In the genomic region with DNA sequence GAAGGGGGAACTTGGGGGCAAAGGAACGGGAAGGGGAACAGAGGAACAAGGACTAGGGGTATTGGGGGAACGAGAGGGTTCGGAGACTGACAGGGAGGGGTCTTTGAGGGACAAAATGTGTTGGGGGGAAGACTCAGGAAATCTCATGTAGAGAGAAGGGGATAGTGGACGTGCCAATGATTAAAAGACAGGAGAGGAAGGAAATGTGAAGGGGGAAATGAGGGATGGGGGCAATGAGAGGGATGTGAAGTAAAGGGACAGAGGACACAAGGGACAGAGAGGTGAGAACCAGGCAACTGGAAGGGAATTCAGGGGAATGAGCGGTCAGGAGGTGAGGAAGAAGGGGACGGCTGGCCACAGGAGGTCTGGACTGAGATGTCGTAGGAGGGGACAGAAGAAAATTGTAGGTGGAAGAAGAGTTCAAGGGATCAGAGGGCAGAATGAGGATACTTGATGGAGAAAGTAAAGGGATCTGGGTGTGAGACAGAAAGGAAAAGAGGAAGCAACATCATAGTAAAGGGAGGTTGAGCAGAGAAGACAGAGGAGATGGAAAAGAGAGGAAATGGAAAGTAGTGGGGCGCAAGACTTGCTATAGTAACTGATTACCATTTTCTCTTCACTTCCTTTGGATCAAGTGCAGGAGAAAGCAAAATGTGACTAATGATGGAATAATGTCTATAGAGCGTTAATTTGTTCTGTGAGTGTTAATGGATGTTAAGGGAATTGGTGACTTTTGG, we compare ENCODE assay signal across 8 cellular contexts. TPM values are rescaled to one million over a fixed set of nuclear protein-coding genes. Genes with fewer than 3 reads are reported as not detected.
DNase-seq lines count a peak whose midpoint lies in the region; ATAC-seq and TF ChIP-seq lines count a peak whose summit lies in the region.

No MANE protein-coding gene starts in this region.

- TF ChIP-seq CTCF in esophagus muscularis mucosa (IDR thresholded peaks at IDR 0.05), result no peak

- H3K27me3 ChIP-seq in esophagus muscularis mucosa (no peaks in the 10 kb centered on the region), rectal smooth muscle tissue (ENCODE audit: control insufficient read depth, insufficient read depth, low read length) (no peaks in the 10 kb centered on the region)

- no peaks in the 10 kb centered on the region for H3K27me3 Mint-ChIP-seq in activated CD8-positive, alpha-beta memory T cell treated with anti-CD3 and anti-CD28 coated beads, Interleukin-2, amount 10 ng/mL, durations not matched to agents 7 days and 5 days

- H3K4me1 ChIP-seq in esophagus muscularis mucosa (peaks cover 16 to 57% (median 52%) of the 10 kb centered on the region in 4 donors), rectal smooth muscle tissue (ENCODE audit: control insufficient read depth, insufficient read depth, low read length) (peaks cover 8% of the 10 kb centered on the region)

- 11% methylated on average over 9 of the region's 9 CpGs for WGBS in esophagus muscularis mucosa

- no peak for ATAC-seq in activated CD8-positive, alpha-beta memory T cell treated with anti-CD3 and anti-CD28 coated beads, Interleukin-2, amount 10 ng/mL, durations not matched to agents 7 days and 5 days
- ATAC-seq in HG02610 (IDR thresholded peaks at IDR 0.05; ENCODE audit: unreplicated experiment) (no peak), GM18498 (IDR thresholded peaks at IDR 0.05; ENCODE audit: unreplicated experiment) (no peak)

- peak overlapping the region; percentile 90 for H3K27ac Mint-ChIP-seq in activated CD8-positive, alpha-beta memory T cell treated with anti-CD3 and anti-CD28 coated beads, Interleukin-2, amount 10 ng/mL, durations not matched to agents 7 days and 5 days

- H3K4me3 Mint-ChIP-seq in activated CD8-positive, alpha-beta memory T cell treated with anti-CD3 and anti-CD28 coated beads, Interleukin-2, amount 10 ng/mL, durations not matched to agents 7 days and 5 days, result peak overlapping the region; percentile 96

- H3K36me3 Mint-ChIP-seq in activated CD8-positive, alpha-beta memory T cell treated with anti-CD3 and anti-CD28 coated beads, Interleukin-2, amount 10 ng/mL, durations not matched to agents 7 days and 5 days, result peaks cover 17% of the 10 kb centered on the region

- H3K4me1 Mint-ChIP-seq in activated CD8-positive, alpha-beta memory T cell treated with anti-CD3 and anti-CD28 coated beads, Interleukin-2, amount 10 ng/mL, durations not matched to agents 7 days and 5 days, result peaks cover 52% of the 10 kb centered on the region

- no peak for DNase-seq in activated CD8-positive, alpha-beta memory T cell treated with anti-CD3 and anti-CD28 coated beads, Interleukin-2, amount 10 ng/mL, durations not matched to agents 7 days and 5 days
- DNase-seq in activated CD8-positive, alpha-beta memory T cell treated with anti-CD3 and anti-CD28 coated beads, Interleukin-2, amount 50 U/mL, for 48 hours, result no peak
- peak; percentile 60 for DNase-seq in SKM-1 (lab: John Stamatoyannopoulos, UW; ENCODE audit: unreplicated experiment)
- DNase-seq in esophagus muscularis mucosa (ENCODE audit: extremely low spot score), result no peak
- DNase-seq in head of caudate nucleus, result no peak

- H3K27ac ChIP-seq in esophagus muscularis mucosa (replicated peaks in 1 of 4) (peak overlapping the region; percentile 85 to 92 (median 88)), rectal smooth muscle tissue (ENCODE audit: low read depth, low read length) (peak overlapping the region; percentile 85)

- peak overlapping the region; percentile 76 for H3K9ac ChIP-seq in rectal smooth muscle tissue (ENCODE audit: low read length)

- no peaks in the 10 kb centered on the region for H3K9me3 ChIP-seq in esophagus muscularis mucosa

- no peak for TF ChIP-seq POLR2A in esophagus muscularis mucosa (IDR thresholded peaks at IDR 0.05; ENCODE audit: low read depth)

- CTCF ChIA-PET in activated CD8-positive, alpha-beta memory T cell treated with anti-CD3 and anti-CD28 coated beads, Interleukin-2, amount 10 ng/mL, durations not matched to agents 7 days and 5 days (lab: Charles Lee), result interaction anchor here (0.8 to 4.7 kb wide), 4 partner anchors 12 to 42 kb away, joined by 3 to 32 read pairs (median 14); no protein-coding TSS in a partner anchor

- H3K36me3 ChIP-seq in esophagus muscularis mucosa, result no peaks in the 10 kb centered on the region
- H3K36me3 ChIP-seq in rectal smooth muscle tissue (ENCODE audit: control insufficient read depth, insufficient read depth, low read length), result no peaks in the 10 kb centered on the region

- TF ChIP-seq EP300 in esophagus muscularis mucosa (IDR thresholded peaks at IDR 0.05), result no peak

- no peaks in the 10 kb centered on the region for H3K9me3 Mint-ChIP-seq in activated CD8-positive, alpha-beta memory T cell treated with anti-CD3 and anti-CD28 coated beads, Interleukin-2, amount 10 ng/mL, durations not matched to agents 7 days and 5 days (ENCODE audit: low read depth)

- peak overlapping the region; percentile 69 to 89 (median 81) for H3K4me3 ChIP-seq in esophagus muscularis mucosa
- peak overlapping the region; percentile 88 for H3K4me3 ChIP-seq in rectal smooth muscle tissue (ENCODE audit: low read length)

- intact Hi-C loops in esophagus muscularis mucosa (cut with DNase I) (loop anchor here (5.0 kb wide), 1 partner anchor 87 kb away; the partner anchor contains the start of gene APH1B), head of caudate nucleus (cut with DNase I) (loop anchor here (2.0 to 5.0 kb wide), 3 partner anchors 33 to 143 kb away; partner anchors contain the start of genes APH1B and RPS27L)

RNA-seq across cellular contexts. Expression of gene RAB8B, which starts 0.7 kb away (rescaled TPM):
- 100 to 1,000 TPM in 1 of 2 experiments, 10 to 100 TPM in 1; 94.8 to 128 TPM for total RNA-seq in activated CD8-positive, alpha-beta memory T cell treated with anti-CD3 and anti-CD28 coated beads, Interleukin-2, amount 10 ng/mL, durations not matched to agents 7 days and 5 days
- 10 to 100 TPM; 18.7 to 41.0 (median 35.5) TPM for total RNA-seq in esophagus muscularis mucosa

RNA-seq across cellular contexts. Expression of gene RPS27L, which starts 32.8 kb away (rescaled TPM):
- 100 to 1,000 TPM; 192 to 223 TPM for total RNA-seq in activated CD8-positive, alpha-beta memory T cell treated with anti-CD3 and anti-CD28 coated beads, Interleukin-2, amount 10 ng/mL, durations not matched to agents 7 days and 5 days
- total RNA-seq in esophagus muscularis mucosa, result 100 to 1,000 TPM; 120 to 220 (median 172) TPM
